Comparison of ENCODE assay signal across 10 cellular contexts in the genomic region with DNA sequence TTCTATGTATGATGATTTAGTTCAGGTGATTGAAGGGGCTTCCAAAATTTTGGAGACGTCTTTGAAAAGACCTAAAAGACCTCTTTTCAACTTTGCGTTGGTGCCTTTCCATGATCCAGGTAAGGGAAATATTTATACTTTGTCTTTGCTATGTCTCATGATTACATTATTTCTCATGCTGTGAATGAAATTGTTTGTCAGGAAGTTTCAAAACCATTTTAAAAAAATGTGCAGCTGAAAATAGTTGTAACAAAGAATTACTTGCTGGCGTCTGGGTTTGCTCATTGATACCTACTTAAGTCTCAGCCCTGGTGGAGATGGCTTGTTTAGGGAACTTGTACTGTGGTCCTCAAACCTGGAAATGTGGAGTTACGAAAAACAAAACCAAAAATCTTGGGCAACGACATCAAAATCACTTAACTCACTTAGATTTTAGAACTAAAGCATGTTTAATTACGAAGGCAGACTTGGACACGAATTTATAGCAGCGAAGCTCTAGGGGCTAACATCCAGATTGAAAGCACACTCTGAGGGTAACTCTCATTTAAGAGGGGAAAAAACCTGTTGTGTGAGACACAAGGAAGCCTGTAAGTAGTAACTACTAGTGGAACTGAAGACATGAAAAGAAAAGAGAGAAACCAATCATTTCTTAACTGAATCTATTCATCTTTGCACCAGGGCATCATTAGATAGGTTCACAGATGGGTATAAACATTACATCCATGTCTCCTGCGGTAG. TPM values are rescaled to one million over a fixed set of nuclear protein-coding genes. Genes with fewer than 3 reads are reported as not detected.
DNase-seq lines count a peak whose midpoint lies in the region; ATAC-seq, FAIRE-seq and TF ChIP-seq lines count a peak whose summit lies in the region.
"Had no signal": no experiment of that assay in that cellular context is flagged by ENCODE, and none has a peak within 500 bp of the region (broad histone marks: within the 10 kb centered on the region; RNA-seq: fewer than 3 reads in every experiment).

No MANE protein-coding gene starts in this region.

- H3K36me3 ChIP-seq in K562 (ENCODE audit: control insufficient read depth, insufficient read depth, low read length): no peaks in the 10 kb centered on the region
- H3K36me3 ChIP-seq in transverse colon: no peaks in the 10 kb centered on the region

- TF ChIP-seq RAD21 in K562 (CRISPR knock-in tag; conservative IDR thresholded peaks at IDR 0.05 in 1 of 2, IDR thresholded peaks at IDR 0.05 in 1 of 2): no peak

- peaks cover 9 to 11% of the 10 kb centered on the region in 2 experiments; a peak in 4 of 5 replicates for H3K27me3 ChIP-seq in K562 (ENCODE audit: control insufficient read depth in 2 of 2, insufficient read depth in 2 of 2, low read length in 2 of 2)
- H3K27me3 ChIP-seq in transverse colon: peaks cover 64% of the 10 kb centered on the region

- TF ChIP-seq EP300 in K562 (IDR thresholded peaks at IDR 0.05; ENCODE audit: low read length): no peak
- no peak for TF ChIP-seq EP300 in transverse colon (IDR thresholded peaks at IDR 0.05; ENCODE audit: low read depth)

- H3K9me3 ChIP-seq in K562 (replicated peaks; ENCODE audit: control insufficient read depth, insufficient read depth, low read depth, low read length) (no peaks in the 10 kb centered on the region), transverse colon (no peaks in the 10 kb centered on the region)

- H3K4me3 ChIP-seq in K562 (no peak overlapping the region), lower leg skin (ENCODE audit: low read depth, poor library complexity, severe bottlenecking) (peak overlapping the region; percentile 32), transverse colon (peak overlapping the region in 3 of 4 donors; percentile 23 to 55 (median 31))

- H3K4me3 Mint-ChIP-seq in activated naive CD4-positive, alpha-beta T cell treated with anti-CD3 and anti-CD28 coated beads, Interleukin-2, amount 50 U/mL, for 24 hours: peak overlapping the region; percentile 64

- H3K27ac ChIP-seq in K562 (ENCODE audit: extremely low read depth, low read depth, low read length) (no peak overlapping the region), transverse colon (peak overlapping the region; percentile 28 to 70 (median 64))

- H3K4me2 ChIP-seq in K562 (ENCODE audit: insufficient read depth, low read length): no peak overlapping the region

- POLR2A ChIA-PET in K562 (lab: Yijun Ruan, JAX): no interaction called here

- no peak for DNase-seq in activated naive CD4-positive, alpha-beta T cell (lab: John Stamatoyannopoulos, UW)
- DNase-seq in K562 (ENCODE audit: extremely low read depth in 1 of 4, low spot score in 3 of 4) (no peak), lower leg skin (ENCODE audit: low spot score in 2 of 2) (no peak), transverse colon (no peak), KG1 (lab: John Stamatoyannopoulos, UW) (no peak)

- no peak overlapping the region for H3K27ac Mint-ChIP-seq in activated naive CD4-positive, alpha-beta T cell treated with anti-CD3 and anti-CD28 coated beads, Interleukin-2, amount 50 U/mL, for 24 hours

- FAIRE-seq in K562 (lab: Jason Lieb, UNC): no peak
- FAIRE-seq: D721Med, RCC 7860 had no signal

- H3K4me1 ChIP-seq in K562 (replicated peaks in 1 of 2; ENCODE audit: control insufficient read depth in 2 of 2, insufficient read depth in 2 of 2, low read length in 2 of 2) (peaks cover 0 to 6% of the 10 kb centered on the region in 2 experiments; a peak in 4 of 5 replicates), transverse colon (peaks cover 0 to 15% (median 6%) of the 10 kb centered on the region in 4 donors)

- in situ Hi-C loops in K562 (cut with MboI) (no loop called here), transverse colon (cut with MboI; ENCODE audit: low pct_ligation_motif_present in 1 of 4, low pct_unique_long_range_greater_than_20kb in 1 of 4, low sequenced_read_pairs in 3 of 4) (no loop called here)

- peaks cover 61% of the 10 kb centered on the region for H3K27me3 Mint-ChIP-seq in activated naive CD4-positive, alpha-beta T cell treated with anti-CD3 and anti-CD28 coated beads, Interleukin-2, amount 50 U/mL, for 24 hours

- H3K36me3 Mint-ChIP-seq in activated naive CD4-positive, alpha-beta T cell treated with anti-CD3 and anti-CD28 coated beads, Interleukin-2, amount 50 U/mL, for 24 hours: peaks cover 14% of the 10 kb centered on the region

- ATAC-seq in K562 (no peak), HG02970 (IDR thresholded peaks at IDR 0.05; ENCODE audit: low FRiP score, unreplicated experiment) (no peak), GM19328 (IDR thresholded peaks at IDR 0.05; ENCODE audit: unreplicated experiment) (no peak)

- H2AFZ ChIP-seq in K562 (ENCODE audit: low read depth, low read length): no peak overlapping the region

- BruUV-seq in K562 (replicated peaks; lab: Mats Ljungman, UMichigan): no TSS peak

- intact Hi-C loops in K562 (cut with micrococcal nuclease) (no loop called here), lower leg skin (cut with DNase I; ENCODE audit: low total_unique reads) (no loop called here), transverse colon (cut with DNase I; ENCODE audit: low total_unique reads) (no loop called here)

- no peaks in the 10 kb centered on the region for H3K79me2 ChIP-seq in K562 (ENCODE audit: control insufficient read depth, insufficient read depth, low read length)

- CTCF ChIA-PET in K562 (lab: Yijun Ruan, JAX; ENCODE audit: low intra/inter-chr PET ratio): no interaction called here

- H3K9me1 ChIP-seq in K562 (ENCODE audit: control insufficient read depth, insufficient read depth, low read length): no peaks in the 10 kb centered on the region

- H3K9ac ChIP-seq in K562 (ENCODE audit: insufficient read depth in 1 of 2, low read depth in 2 of 2, low read length in 2 of 2): no peak overlapping the region

- peaks cover 17% of the 10 kb centered on the region for H3K4me1 Mint-ChIP-seq in activated naive CD4-positive, alpha-beta T cell treated with anti-CD3 and anti-CD28 coated beads, Interleukin-2, amount 50 U/mL, for 24 hours

- H3K9me3 Mint-ChIP-seq in activated naive CD4-positive, alpha-beta T cell treated with anti-CD3 and anti-CD28 coated beads, Interleukin-2, amount 50 U/mL, for 24 hours: peaks cover 25% of the 10 kb centered on the region

- WGBS in K562 (ENCODE audit: insufficient coverage, low coverage, missing lambda C conversion rate): 1% methylated on average over 9 of the region's 9 CpGs
- WGBS in lower leg skin, 2 donors: 22 to 23% methylated on average over 9 of the region's 9 CpGs
- WGBS in transverse colon (ENCODE audit: low coverage in 1 of 2), 2 donors: 48 to 59% methylated on average over 9 of the region's 9 CpGs

- no peak for TF ChIP-seq CTCF in K562 (IDR thresholded peaks at IDR 0.05 in 2 of 3, conservative IDR thresholded peaks at IDR 0.05 in 1 of 3; ENCODE audit: insufficient read depth in 2 of 3, low read depth in 1 of 3, low read length in 3 of 3)
- TF ChIP-seq CTCF in lower leg skin (IDR thresholded peaks at IDR 0.05): no peak
- TF ChIP-seq CTCF in transverse colon (IDR thresholded peaks at IDR 0.05): no peak

- no peaks in the 10 kb centered on the region for H4K20me1 ChIP-seq in K562 (replicated peaks; ENCODE audit: control insufficient read depth, insufficient read depth, low read length)

- TF ChIP-seq POLR2A in K562 (conservative IDR thresholded peaks at IDR 0.05): no peak
- TF ChIP-seq POLR2A in lower leg skin (IDR thresholded peaks at IDR 0.05): no peak
- no peak for TF ChIP-seq POLR2A in transverse colon (IDR thresholded peaks at IDR 0.05)

TF ChIP-seq in K562, 482 proteins besides CTCF, POLR2A, EP300 and RAD21:
- TF ChIP-seq, protein P1, sequence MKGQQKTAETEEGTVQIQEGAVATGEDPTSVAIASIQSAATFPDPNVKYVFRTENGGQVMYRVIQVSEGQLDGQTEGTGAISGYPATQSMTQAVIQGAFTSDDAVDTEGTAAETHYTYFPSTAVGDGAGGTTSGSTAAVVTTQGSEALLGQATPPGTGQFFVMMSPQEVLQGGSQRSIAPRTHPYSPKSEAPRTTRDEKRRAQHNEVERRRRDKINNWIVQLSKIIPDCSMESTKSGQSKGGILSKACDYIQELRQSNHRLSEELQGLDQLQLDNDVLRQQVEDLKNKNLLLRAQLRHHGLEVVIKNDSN (CRISPR knock-in tag; IDR thresholded peaks at IDR 0.05): no peak
- TF ChIP-seq EZH2 (IDR thresholded peaks at IDR 0.05; ENCODE audit: borderline replicate concordance, low read depth, low read length) (0 out of 2 replicates have a peak, but pooled peaks have one; percentile 81), CBX8 (IDR thresholded peaks at IDR 0.05; ENCODE audit: borderline replicate concordance, extremely low read depth, low read depth, low read length, poor library complexity, severe bottlenecking) (peak; percentile 45)
TF ChIP-seq in K562: peak in this region for 2.

RNA-seq across cellular contexts. Expression of a gene that starts 0.9 kb away (rescaled TPM):
- 0.07 and 0.32 TPM in 2 replicates for total RNA-seq in K562 (2011; cell fraction: chromatin; rRNA removed; ENCODE audit: low replicate concordance)
- under 0.01 TPM in 2 replicates for total RNA-seq in K562 (2011; cell fraction: nucleolus; rRNA removed)
- 0.07 TPM in 1 of 2 replicates, not detected in the other for total RNA-seq in K562 (2011; cell fraction: nucleoplasm; rRNA removed)
- total RNA-seq in K562 (2014; rRNA removed) (0.08 and 0.18 TPM in 2 replicates), K562 (2014; rRNA removed; fragmentation: Illumina TruSeq; extraction: Trizol) (0.26 and 0.36 TPM in 2 replicates), K562 (2015; rRNA removed; fragmentation: Illumina TruSeq; extraction: Trizol) (0.08 and 0.29 TPM in 2 replicates), K562 (2021) (0.13 and 0.16 TPM in 2 replicates), lower leg skin (1 to 10 TPM; 1.0 to 8.1 (median 2.5) TPM), transverse colon (1 to 10 TPM; 1.1 to 2.7 (median 2.1) TPM)
- polyA plus RNA-seq in K562 (2011; rRNA removed) (0.05 and 0.07 TPM in 2 replicates), K562 (2014; fragmentation: Illumina TruSeq; extraction: Trizol) (0.08 and 0.16 TPM in 2 replicates), K562 (2014; fragmentation: Nextera tagmentation; extraction: Ambion mirVana) (under 1 TPM; 0.21 to 0.31 TPM), K562 (2014; rRNA removed) (0.24 and 0.29 TPM in 2 replicates)
- 0.04 and 0.07 TPM in 2 replicates for polyA plus RNA-seq in K562 (2011; cell fraction: cytosol; rRNA removed)
- 0.20 and 0.56 TPM in 2 replicates for polyA plus RNA-seq in K562 (2011; cell fraction: nucleus; rRNA removed)
- 0.12 and 0.36 TPM in 2 replicates for polyA plus RNA-seq in K562 (2012)
- 0.07 and 0.54 TPM in 2 replicates for polyA minus RNA-seq in K562 (2011; rRNA and poly(A)+ RNA removed)
- polyA minus RNA-seq in K562 (2011; cell fraction: cytosol; rRNA and poly(A)+ RNA removed): 0.09 TPM in 1 of 2 replicates, not detected in the other
- polyA minus RNA-seq in K562 (2011; cell fraction: nucleus; rRNA and poly(A)+ RNA removed): under 0.01 and 0.33 TPM in 2 replicates
